31 cellular contexts compared by ENCODE assay signal in genomic region chr7:23743226-23743625, GRCh38.
"Had no signal": no experiment of that assay in that cellular context is flagged by ENCODE, and none has a peak within 500 bp of the region (broad histone marks: within the 10 kb centered on the region; RNA-seq: fewer than 3 reads in every experiment).

No MANE protein-coding gene starts in this region.

- FAIRE-seq: bronchial epithelial cell had no signal

- DNase-seq: activated CD4-positive, alpha-beta memory T cell treated with anti-CD3 and anti-CD28 coated beads, Interleukin-2, amount 10 ng/mL, durations not matched to agents 7 days and 5 days; activated CD4-positive, alpha-beta T cell treated with anti-CD3 and anti-CD28 coated beads for 1 hour; activated CD4-positive, alpha-beta T cell treated with anti-CD3 and anti-CD28 coated beads for 36 hours; activated CD4-positive, alpha-beta T cell treated with anti-CD3 and anti-CD28 coated beads for 48 hours; activated CD4-positive, alpha-beta T cell treated with anti-CD3 and anti-CD28 coated beads, Interleukin-2, amount 10 ng/mL, durations not matched to agents 7 days and 5 days; activated CD4-positive, alpha-beta T cell treated with anti-CD3 and anti-CD28 coated beads, Interleukin-2, amount 50 U/mL, for 48 hours; activated CD4-positive, CD25-positive, alpha-beta regulatory T cell; activated CD8-positive, alpha-beta memory T cell treated with anti-CD3 and anti-CD28 coated beads for 24 hours; activated CD8-positive, alpha-beta memory T cell treated with anti-CD3 and anti-CD28 coated beads, Interleukin-2, amount 10 ng/mL, durations not matched to agents 7 days and 5 days; activated CD8-positive, alpha-beta memory T cell treated with anti-CD3 and anti-CD28 coated beads, Interleukin-2, amount 50 U/mL, for 48 hours; activated CD8-positive, alpha-beta T cell treated with anti-CD3 and anti-CD28 coated beads, Interleukin-2, amount 10 ng/mL, durations not matched to agents 7 days and 5 days; activated effector memory CD4-positive, alpha-beta T cell treated with Interleukin-2 at 50 U/mL for 16 hours; activated gamma-delta T cell; activated naive CD4-positive, alpha-beta T cell treated with anti-CD3 and anti-CD28 coated beads, Interleukin-2, amount 10 ng/mL, durations not matched to agents 7 days and 5 days; activated naive CD4-positive, alpha-beta T cell treated with Interleukin-2 at 50 U/mL for 16 hours; activated naive CD8-positive, alpha-beta T cell treated with anti-CD3 and anti-CD28 coated beads, Interleukin-2, amount 10 ng/mL, durations not matched to agents 7 days and 5 days; activated naive CD8-positive, alpha-beta T cell treated with anti-CD3 and anti-CD28 coated beads, Interleukin-2, amount 50 U/mL, for 24 hours; activated T-cell treated with anti-CD3 and anti-CD28 coated beads, Interleukin-2, amount 50 U/mL, for 24 hours; activated T-cell treated with anti-CD3 and anti-CD28 coated beads, Interleukin-2, amount 50 U/mL, for 48 hours; amygdala; anterior cingulate cortex; caudate nucleus; cerebellar nuclear complex; T-helper 2 cell; T-helper 9 cell; WERI-Rb-1 had no signal

- H3K4me3 ChIP-seq: ascending aorta, cardiac muscle cell had no signal

- ATAC-seq: activated CD4-positive, alpha-beta T cell treated with anti-CD3 and anti-CD28 coated beads for 36 hours; activated CD4-positive, CD25-positive, alpha-beta regulatory T cell treated with anti-CD3 and anti-CD28 coated beads, Interleukin-2, amount 50 U/mL, for 24 hours; activated CD8-positive, alpha-beta memory T cell treated with anti-CD3 and anti-CD28 coated beads, Interleukin-2, amount 10 ng/mL, durations not matched to agents 7 days and 5 days; activated CD8-positive, alpha-beta T cell treated with anti-CD3 and anti-CD28 coated beads, Interleukin-2, amount 10 ng/mL, durations not matched to agents 7 days and 5 days; activated naive CD8-positive, alpha-beta T cell treated with anti-CD3 and anti-CD28 coated beads, Interleukin-2, amount 50 U/mL, for 24 hours; WTC11 had no signal

- H3K27ac ChIP-seq: ascending aorta, cardiac muscle cell, WERI-Rb-1 had no signal

- H3K27me3 ChIP-seq: ascending aorta, cardiac muscle cell had no signal

- H3K36me3 ChIP-seq: ascending aorta, cardiac muscle cell, WERI-Rb-1 had no signal

- H3K4me1 ChIP-seq: ascending aorta had no signal
